ENCODE assay signal across 19 cellular contexts in the genomic region with DNA sequence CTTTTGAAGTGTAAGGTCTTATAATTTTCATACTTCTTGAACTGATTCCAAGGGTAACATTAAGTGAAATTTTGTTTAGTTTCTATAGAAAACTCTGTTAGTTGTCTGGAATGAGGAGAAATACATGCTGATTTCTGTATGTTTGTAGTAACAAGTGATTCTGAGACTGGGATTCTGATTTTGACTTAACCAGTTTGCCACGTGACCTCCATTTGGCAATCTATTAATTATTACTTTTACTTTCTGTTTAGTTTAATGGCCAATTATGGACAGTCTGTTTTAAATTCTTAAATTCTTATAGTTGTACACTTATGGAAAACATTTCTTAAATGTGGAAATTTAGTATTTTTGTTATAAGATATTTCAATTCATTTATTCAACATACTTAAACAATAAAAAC.
DNase-seq lines count a peak whose midpoint lies in the region; ATAC-seq, FAIRE-seq and TF ChIP-seq lines count a peak whose summit lies in the region.
"Had no signal": no experiment of that assay in that cellular context is flagged by ENCODE, and none has a peak within 500 bp of the region (broad histone marks: within the 10 kb centered on the region; RNA-seq: fewer than 3 reads in every experiment).

No MANE protein-coding gene starts in this region.

- no peak for TF ChIP-seq POLR2A in vagina (IDR thresholded peaks at IDR 0.05)

- no peak overlapping the region for H2AFZ ChIP-seq in keratinocyte (ENCODE audit: control insufficient read depth, low read length)

- no peak for FAIRE-seq in keratinocyte (lab: Jason Lieb, UNC)
- FAIRE-seq: A549 had no signal

- dilution Hi-C loops in keratinocyte (cut with MboI; ENCODE audit: extremely low pct_ligation_motif_present, low sequenced_read_pairs) = no loop called here

- no peaks in the 10 kb centered on the region for H4K20me1 ChIP-seq in keratinocyte (ENCODE audit: control insufficient read depth, extremely low read depth, insufficient read depth, low read length)

- H3K4me2 ChIP-seq in keratinocyte (ENCODE audit: control insufficient read depth, extremely low read depth, insufficient read depth, low read depth, low read length) = peak overlapping the region; percentile 1
- H3K4me2 ChIP-seq: A549 had no signal

- H3K4me1 ChIP-seq in heart right ventricle (peaks cover 0 to 8% (median 0%) of the 10 kb centered on the region in 9 donors), keratinocyte (ENCODE audit: control insufficient read depth, extremely low read depth, insufficient read depth, low read length) (no peaks in the 10 kb centered on the region), subcutaneous abdominal adipose tissue (ENCODE audit: control insufficient read depth in 5 of 5, insufficient read depth in 5 of 5, low read length in 5 of 5) (no peaks in the 10 kb centered on the region), vagina (no peaks in the 10 kb centered on the region)
- H3K4me1 ChIP-seq: A549, prostate gland had no signal

- intact Hi-C loops in heart right ventricle (cut with DNase I) (no loop called here), Right ventricle myocardium inferior (cut with DNase I) (no loop called here), vagina (cut with DNase I) (no loop called here)

- no peak overlapping the region for H3K9ac ChIP-seq in keratinocyte (ENCODE audit: control insufficient read depth, extremely low read depth, insufficient read depth, low read length)
- no peak overlapping the region for H3K9ac ChIP-seq in subcutaneous abdominal adipose tissue (ENCODE audit: low read length in 5 of 5)

- H3K27me3 ChIP-seq in heart right ventricle (no peaks in the 10 kb centered on the region), keratinocyte (ENCODE audit: control insufficient read depth, extremely low read depth, insufficient read depth, low read length) (no peaks in the 10 kb centered on the region), subcutaneous abdominal adipose tissue (ENCODE audit: control insufficient read depth in 5 of 5, insufficient read depth in 4 of 5, low read length in 5 of 5) (no peaks in the 10 kb centered on the region), vagina (no peaks in the 10 kb centered on the region)

- no peaks in the 10 kb centered on the region for H3K36me3 ChIP-seq in heart right ventricle
- H3K36me3 ChIP-seq in keratinocyte (ENCODE audit: control insufficient read depth in 2 of 2, extremely low read depth in 1 of 2, insufficient read depth in 2 of 2, low read length in 2 of 2) = peaks cover 0 to 7% of the 10 kb centered on the region in 2 experiments
- H3K36me3 ChIP-seq in subcutaneous abdominal adipose tissue (ENCODE audit: control insufficient read depth in 5 of 5, insufficient read depth in 5 of 5, low read length in 5 of 5) = peaks cover 0 to 2% (median 0%) of the 10 kb centered on the region in 5 donors
- peaks cover 0 to 2% of the 10 kb centered on the region in 2 donors for H3K36me3 ChIP-seq in vagina
- H3K36me3 ChIP-seq: prostate gland had no signal

- TF ChIP-seq CTCF in heart right ventricle (IDR thresholded peaks at IDR 0.05) = no peak
- TF ChIP-seq CTCF in cardiac fibroblast (IDR thresholded peaks at IDR 0.05; ENCODE audit: low read depth, low read length) = no peak
- TF ChIP-seq CTCF in keratinocyte (optimal IDR thresholded peaks at IDR 0.05 in 1 of 3, IDR thresholded peaks at IDR 0.05 in 1 of 3, conservative IDR thresholded peaks at IDR 0.05 in 1 of 3; ENCODE audit: extremely low read depth in 1 of 3, insufficient read depth in 2 of 3, low read length in 3 of 3) = no peak
- TF ChIP-seq CTCF in vagina (IDR thresholded peaks at IDR 0.05) = no peak

- peaks cover 0 to 5% (median 0%) of the 10 kb centered on the region in 11 donors for H3K9me3 ChIP-seq in heart right ventricle
- H3K9me3 ChIP-seq in keratinocyte (ENCODE audit: control insufficient read depth, low read depth, low read length) = no peaks in the 10 kb centered on the region
- peaks cover 0 to under 1% (median 0%) of the 10 kb centered on the region in 5 donors for H3K9me3 ChIP-seq in subcutaneous abdominal adipose tissue (ENCODE audit: control insufficient read depth in 5 of 5, low read length in 5 of 5)
- no peaks in the 10 kb centered on the region for H3K9me3 ChIP-seq in vagina
- H3K9me3 ChIP-seq: A549, prostate gland had no signal

- H3K9me1 ChIP-seq in keratinocyte (ENCODE audit: control insufficient read depth, extremely low read depth, insufficient read depth, low read length) = no peaks in the 10 kb centered on the region

- H3K4me3 ChIP-seq in heart right ventricle (peak overlapping the region in 7 of 10 donors; percentile 7 to 43 (median 38)), cardiac fibroblast (replicated peaks in 1 of 2; ENCODE audit: low read depth in 2 of 2, low read length in 2 of 2) (no peak overlapping the region), keratinocyte (ENCODE audit: control insufficient read depth in 2 of 3, extremely low read depth in 1 of 3, insufficient read depth in 2 of 3, low read depth in 1 of 3, low read length in 3 of 3) (no peak overlapping the region), subcutaneous abdominal adipose tissue (ENCODE audit: low read depth in 1 of 5, low read length in 5 of 5) (peak overlapping the region in 4 of 5 donors; percentile 25 to 65 (median 47)), vagina (peak overlapping the region in 1 of 2 donors; percentile 25)
- H3K4me3 ChIP-seq: A549, prostate gland had no signal

- DNase-seq in heart right ventricle (no peak), Right ventricle myocardium inferior (ENCODE audit: missing footprints) (no peak), cardiac fibroblast (ENCODE audit: low read depth in 2 of 2) (peak; percentile 13 to 25), keratinocyte (ENCODE audit: low read depth, low spot score) (no peak), vagina (ENCODE audit: extremely low spot score in 2 of 2) (no peak)
- DNase-seq: activated CD4-positive, CD25-positive, alpha-beta regulatory T cell; activated CD8-positive, alpha-beta memory T cell treated with anti-CD3 and anti-CD28 coated beads, Interleukin-2, amount 50 U/mL, for 48 hours; activated naive CD4-positive, alpha-beta T cell treated with anti-CD3 and anti-CD28 coated beads for 36 hours; effector CD4-positive, alpha-beta T cell; GDM1; head of caudate nucleus; kidney glomerular epithelial cell; NCI-H1694; NCI-H524 treated with DMSO at 0.1 percent for 48 hours had no signal

- H3K27ac ChIP-seq in heart right ventricle (no peak overlapping the region), keratinocyte (ENCODE audit: control insufficient read depth, insufficient read depth, low read length) (no peak overlapping the region), subcutaneous abdominal adipose tissue (ENCODE audit: low read depth, low read length) (no peak overlapping the region), vagina (no peak overlapping the region)
- H3K27ac ChIP-seq: A549, prostate gland had no signal

- H3K79me2 ChIP-seq in keratinocyte (ENCODE audit: control insufficient read depth, insufficient read depth, low read length) = peaks cover 18% of the 10 kb centered on the region

- ATAC-seq in heart right ventricle (no peak), Right ventricle myocardium inferior (no peak), HG03432 (IDR thresholded peaks at IDR 0.05; ENCODE audit: unreplicated experiment) (no peak), GM19351 (IDR thresholded peaks at IDR 0.05; ENCODE audit: unreplicated experiment) (no peak)
- ATAC-seq: A549 had no signal

- WGBS in heart right ventricle, 2 donors = 44 to 75% methylated on average over 1 of the region's 1 CpG

Comparison
In these comparisons a context has a peak if more than half of its experiments do, and no peak if none do; other contexts are left out.
1. DNase-seq: peak in cardiac fibroblast (2 of 2); none in heart right ventricle (0 of 2), Right ventricle myocardium inferior (single experiment), keratinocyte (single experiment) and vagina (0 of 2).
2. H3K4me3 ChIP-seq: peak in heart right ventricle (7 of 10) and subcutaneous abdominal adipose tissue (4 of 5); none in cardiac fibroblast (0 of 2) and keratinocyte (0 of 3).